Comparison of ENCODE assay signal across 25 cellular contexts in the genomic region with DNA sequence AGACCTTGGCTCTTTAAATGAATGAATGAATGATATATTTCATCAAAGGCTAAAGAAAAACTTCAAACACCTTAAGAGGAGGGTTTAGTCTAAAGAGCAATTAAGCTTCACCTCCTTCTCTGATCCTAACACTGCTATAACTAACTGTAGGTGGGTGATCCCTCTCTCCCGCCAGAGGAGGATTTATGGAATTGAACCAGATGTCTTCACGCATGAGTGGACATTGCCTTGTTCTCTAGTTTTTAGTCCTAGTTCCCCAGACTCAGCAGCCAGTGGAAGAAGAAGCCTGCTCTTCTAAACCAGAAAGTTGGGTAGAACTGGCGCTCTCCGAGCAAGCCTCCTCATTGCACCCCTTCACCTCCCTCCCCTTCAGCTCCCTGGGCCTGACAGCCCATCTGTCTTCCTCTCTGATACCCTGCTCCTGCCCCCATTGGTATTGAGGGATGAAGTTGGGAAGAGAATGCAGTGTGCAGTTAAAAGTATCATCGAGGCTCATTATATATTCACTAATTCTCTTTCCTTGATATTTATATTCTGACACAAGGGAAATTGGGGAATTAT.
DNase-seq lines count a peak whose midpoint lies in the region.
"Had no signal": no experiment of that assay in that cellular context is flagged by ENCODE, and none has a peak within 500 bp of the region (broad histone marks: within the 10 kb centered on the region; RNA-seq: fewer than 3 reads in every experiment).

No MANE protein-coding gene starts in this region.

- H3K4me1 Mint-ChIP-seq in activated T-cell treated with anti-CD3 and anti-CD28 coated beads, Interleukin-2, amount 50 U/mL, for 24 hours (ENCODE audit: low read depth): peaks cover 57% of the 10 kb centered on the region
- H3K4me1 Mint-ChIP-seq in activated CD4-positive, alpha-beta T cell treated with anti-CD3 and anti-CD28 coated beads, Interleukin-2, amount 10 ng/mL, durations not matched to agents 24 days and 14 days: peaks cover 15% of the 10 kb centered on the region

- peak overlapping the region; percentile 29 for H3K27ac Mint-ChIP-seq in activated T-cell treated with anti-CD3 and anti-CD28 coated beads, Interleukin-2, amount 50 U/mL, for 24 hours
- no peak overlapping the region for H3K27ac Mint-ChIP-seq in activated CD4-positive, alpha-beta T cell treated with anti-CD3 and anti-CD28 coated beads, Interleukin-2, amount 10 ng/mL, durations not matched to agents 24 days and 14 days
- H3K27ac Mint-ChIP-seq: activated T-cell treated with anti-CD3 and anti-CD28 coated beads, Interleukin-2, amount 50 U/mL, for 72 hours had no signal

- no peaks in the 10 kb centered on the region for H3K9me3 Mint-ChIP-seq in activated T-cell treated with anti-CD3 and anti-CD28 coated beads, Interleukin-2, amount 50 U/mL, for 24 hours
- no peaks in the 10 kb centered on the region for H3K9me3 Mint-ChIP-seq in activated CD4-positive, alpha-beta T cell treated with anti-CD3 and anti-CD28 coated beads, Interleukin-2, amount 10 ng/mL, durations not matched to agents 24 days and 14 days
- H3K9me3 Mint-ChIP-seq: activated T-cell treated with anti-CD3 and anti-CD28 coated beads, Interleukin-2, amount 50 U/mL, for 72 hours; natural killer cell had no signal

- DNase-seq in activated T-cell treated with anti-CD3 and anti-CD28 coated beads, Interleukin-2, amount 50 U/mL, for 24 hours: no peak
- DNase-seq in activated T-cell treated with anti-CD3 and anti-CD28 coated beads, Interleukin-2, amount 50 U/mL, for 48 hours: no peak
- peak; percentile 29 for DNase-seq in NCI-H82 treated with DMSO at 0.1 percent for 48 hours (lab: John Stamatoyannopoulos, UW; ENCODE audit: unreplicated experiment)
- DNase-seq in left kidney (ENCODE audit: low read depth, low spot score): peak; percentile 81
- no peak for DNase-seq in posterior vena cava (ENCODE audit: low spot score)
- no peak for DNase-seq in activated CD4-positive, alpha-beta T cell treated with anti-CD3 and anti-CD28 coated beads, Interleukin-2, amount 10 ng/mL, durations not matched to agents 24 days and 14 days
- DNase-seq in A172 (ENCODE audit: low spot score): no peak
- no peak for DNase-seq in NCI-H146 treated with DMSO at 0.1 percent for 48 hours (lab: John Stamatoyannopoulos, UW; ENCODE audit: unreplicated experiment)
- DNase-seq: activated CD4-positive, alpha-beta T cell treated with anti-CD3 and anti-CD28 coated beads for 4 hours; activated naive CD4-positive, alpha-beta T cell treated with Interleukin-2 at 50 U/mL for 16 hours; activated T-cell treated with anti-CD3 and anti-CD28 coated beads, Interleukin-2, amount 50 U/mL, for 72 hours; adrenal gland; AML-193; COR-L47; effector memory CD4-positive, alpha-beta T cell; foreskin fibroblast; left colon; natural killer cell; NCI-H2107; ovary; right lobe of liver; SK-N-SH; stimulated activated CD4-positive, alpha-beta T cell treated with anti-CD3 and anti-CD28 coated beads, Interleukin-4, amount 100 ng/mL, for 4 hours; stimulated activated naive CD8-positive, alpha-beta T cell treated with anti-CD3 and anti-CD28 coated beads, Interleukin-15, Interleukin-2, amounts not matched to agents 100 U/mL and 50 U/mL, for 24 hours; T-helper 2 cell had no signal

- no peak overlapping the region for H3K4me3 Mint-ChIP-seq in activated T-cell treated with anti-CD3 and anti-CD28 coated beads, Interleukin-2, amount 50 U/mL, for 24 hours
- no peak overlapping the region for H3K4me3 Mint-ChIP-seq in activated CD4-positive, alpha-beta T cell treated with anti-CD3 and anti-CD28 coated beads, Interleukin-2, amount 10 ng/mL, durations not matched to agents 24 days and 14 days
- H3K4me3 Mint-ChIP-seq: activated T-cell treated with anti-CD3 and anti-CD28 coated beads, Interleukin-2, amount 50 U/mL, for 72 hours; natural killer cell had no signal

- intact Hi-C loops in posterior vena cava (cut with DNase I): no loop called here
- intact Hi-C loops in activated CD4-positive, alpha-beta T cell treated with anti-CD3 and anti-CD28 coated beads, Interleukin-2, amount 10 ng/mL, durations not matched to agents 24 days and 14 days (cut with micrococcal nuclease): no loop called here

- no peaks in the 10 kb centered on the region for H3K27me3 Mint-ChIP-seq in activated T-cell treated with anti-CD3 and anti-CD28 coated beads, Interleukin-2, amount 50 U/mL, for 24 hours
- no peaks in the 10 kb centered on the region for H3K27me3 Mint-ChIP-seq in activated CD4-positive, alpha-beta T cell treated with anti-CD3 and anti-CD28 coated beads, Interleukin-2, amount 10 ng/mL, durations not matched to agents 24 days and 14 days

- peaks cover 14% of the 10 kb centered on the region for H3K36me3 Mint-ChIP-seq in activated T-cell treated with anti-CD3 and anti-CD28 coated beads, Interleukin-2, amount 50 U/mL, for 24 hours (ENCODE audit: low read depth)
- peaks cover 6% of the 10 kb centered on the region for H3K36me3 Mint-ChIP-seq in activated CD4-positive, alpha-beta T cell treated with anti-CD3 and anti-CD28 coated beads, Interleukin-2, amount 10 ng/mL, durations not matched to agents 24 days and 14 days (ENCODE audit: low read depth)
- H3K36me3 Mint-ChIP-seq: natural killer cell had no signal

Comparison
In these comparisons a context has a peak if more than half of its experiments do, and no peak if none do; other contexts are left out.
1. DNase-seq: peak in NCI-H82 treated with DMSO at 0.1 percent for 48 hours (single experiment) and left kidney (single experiment); none in activated T-cell treated with anti-CD3 and anti-CD28 coated beads, Interleukin-2, amount 50 U/mL, for 24 hours (single experiment), activated T-cell treated with anti-CD3 and anti-CD28 coated beads, Interleukin-2, amount 50 U/mL, for 48 hours (0 of 2), posterior vena cava (single experiment), activated CD4-positive, alpha-beta T cell treated with anti-CD3 and anti-CD28 coated beads, Interleukin-2, amount 10 ng/mL, durations not matched to agents 24 days and 14 days (single experiment), A172 (single experiment) and NCI-H146 treated with DMSO at 0.1 percent for 48 hours (single experiment).